16 cellular contexts compared by ENCODE assay signal in the genomic region with DNA sequence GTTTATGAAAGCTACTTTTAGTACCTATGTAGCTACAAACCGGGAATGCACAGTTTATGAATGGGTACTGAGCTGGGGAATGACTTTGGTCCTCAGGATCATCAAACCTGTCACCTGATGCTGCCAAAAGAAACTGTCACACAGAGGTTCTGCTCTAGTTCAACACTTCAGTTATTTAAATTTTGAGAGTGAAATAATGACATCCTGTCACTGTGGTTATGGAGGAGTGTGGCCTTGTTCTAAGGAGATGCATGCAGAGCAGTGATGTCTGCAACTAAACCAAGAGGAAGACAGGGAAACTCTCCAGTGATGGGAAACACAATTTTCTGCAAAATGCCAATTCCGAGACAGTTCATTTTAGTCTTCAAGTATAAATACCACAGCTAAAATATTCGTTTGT. TPM values are rescaled to one million over a fixed set of nuclear protein-coding genes. Genes with fewer than 3 reads are reported as not detected.
DNase-seq lines count a peak whose midpoint lies in the region; ATAC-seq, FAIRE-seq and TF ChIP-seq lines count a peak whose summit lies in the region.
"Had no signal": no experiment of that assay in that cellular context is flagged by ENCODE, and none has a peak within 500 bp of the region (broad histone marks: within the 10 kb centered on the region; RNA-seq: fewer than 3 reads in every experiment).

No MANE protein-coding gene starts in this region.

- no peaks in the 10 kb centered on the region for H3K36me3 ChIP-seq in small intestine (ENCODE audit: control insufficient read depth in 2 of 2, insufficient read depth in 2 of 2, low read length in 2 of 2)
- H3K36me3 ChIP-seq: breast epithelium, gastrocnemius medialis, vagina had no signal

- no peaks in the 10 kb centered on the region for H3K9me3 ChIP-seq in small intestine (ENCODE audit: control insufficient read depth, low read depth)
- H3K9me3 ChIP-seq: breast epithelium, gastrocnemius medialis, vagina had no signal

- peaks cover 2% of the 10 kb centered on the region for H3K36me3 Mint-ChIP-seq in activated naive CD4-positive, alpha-beta T cell treated with anti-CD3 and anti-CD28 coated beads for 36 hours (ENCODE audit: low read depth)
- peaks cover 1% of the 10 kb centered on the region for H3K36me3 Mint-ChIP-seq in activated CD4-positive, alpha-beta memory T cell treated with anti-CD3 and anti-CD28 coated beads for 36 hours
- H3K36me3 Mint-ChIP-seq in endothelial cell (ENCODE audit: low read depth, unreplicated experiment), result peaks cover 4% of the 10 kb centered on the region

- no peaks in the 10 kb centered on the region for H3K4me1 ChIP-seq in small intestine (ENCODE audit: control insufficient read depth in 2 of 2, insufficient read depth in 1 of 2, low read depth in 1 of 2, low read length in 1 of 2)
- H3K4me1 ChIP-seq: breast epithelium, gastrocnemius medialis had no signal

- TF ChIP-seq CTCF in endothelial cell (IDR thresholded peaks at IDR 0.05; ENCODE audit: unreplicated experiment), result no peak

- POLR2A ChIA-PET in activated CD4-positive, alpha-beta memory T cell treated with anti-CD3 and anti-CD28 coated beads for 36 hours (lab: Charles Lee), result interaction anchor here (0.6 kb wide), 1 partner anchor 35 kb away, joined by 4 read pairs; no protein-coding TSS in a partner anchor

- peaks cover 22% of the 10 kb centered on the region for H3K4me1 Mint-ChIP-seq in activated naive CD4-positive, alpha-beta T cell treated with anti-CD3 and anti-CD28 coated beads for 36 hours (ENCODE audit: low read depth)
- H3K4me1 Mint-ChIP-seq in activated CD4-positive, alpha-beta memory T cell treated with anti-CD3 and anti-CD28 coated beads for 36 hours (ENCODE audit: low read depth), result peaks cover 41% of the 10 kb centered on the region
- peaks cover 64% of the 10 kb centered on the region for H3K4me1 Mint-ChIP-seq in stimulated activated naive CD8-positive, alpha-beta T cell treated with anti-CD3 and anti-CD28 coated beads, Interleukin-15, amount 100 ng/mL, for 72 hours
- H3K4me1 Mint-ChIP-seq in endothelial cell (ENCODE audit: unreplicated experiment), result no peaks in the 10 kb centered on the region

- no peaks in the 10 kb centered on the region for H3K27me3 Mint-ChIP-seq in activated naive CD4-positive, alpha-beta T cell treated with anti-CD3 and anti-CD28 coated beads for 36 hours (ENCODE audit: low read depth)
- no peaks in the 10 kb centered on the region for H3K27me3 Mint-ChIP-seq in activated CD4-positive, alpha-beta memory T cell treated with anti-CD3 and anti-CD28 coated beads for 36 hours
- no peaks in the 10 kb centered on the region for H3K27me3 Mint-ChIP-seq in stimulated activated naive CD8-positive, alpha-beta T cell treated with anti-CD3 and anti-CD28 coated beads, Interleukin-15, amount 100 ng/mL, for 72 hours
- peaks cover 5% of the 10 kb centered on the region for H3K27me3 Mint-ChIP-seq in endothelial cell (ENCODE audit: unreplicated experiment)
- H3K27me3 Mint-ChIP-seq: effector memory CD8-positive, alpha-beta T cell had no signal

- no peak overlapping the region for H3K4me3 Mint-ChIP-seq in activated naive CD4-positive, alpha-beta T cell treated with anti-CD3 and anti-CD28 coated beads for 36 hours
- no peak overlapping the region for H3K4me3 Mint-ChIP-seq in activated CD4-positive, alpha-beta memory T cell treated with anti-CD3 and anti-CD28 coated beads for 36 hours
- H3K4me3 Mint-ChIP-seq in stimulated activated naive CD8-positive, alpha-beta T cell treated with anti-CD3 and anti-CD28 coated beads, Interleukin-15, amount 100 ng/mL, for 72 hours, result peak overlapping the region in 1 of 2 donors; percentile 1
- H3K4me3 Mint-ChIP-seq in endothelial cell (ENCODE audit: unreplicated experiment), result no peak overlapping the region
- H3K4me3 Mint-ChIP-seq: effector memory CD8-positive, alpha-beta T cell had no signal

- CTCF ChIA-PET in activated naive CD4-positive, alpha-beta T cell treated with anti-CD3 and anti-CD28 coated beads for 36 hours (lab: Charles Lee), result no interaction called here
- CTCF ChIA-PET in activated CD4-positive, alpha-beta memory T cell treated with anti-CD3 and anti-CD28 coated beads for 36 hours (lab: Charles Lee), result no interaction called here

- H3K9me3 Mint-ChIP-seq in activated naive CD4-positive, alpha-beta T cell treated with anti-CD3 and anti-CD28 coated beads for 36 hours, result peaks cover 5% of the 10 kb centered on the region
- peaks cover 4% of the 10 kb centered on the region for H3K9me3 Mint-ChIP-seq in activated CD4-positive, alpha-beta memory T cell treated with anti-CD3 and anti-CD28 coated beads for 36 hours
- H3K9me3 Mint-ChIP-seq in stimulated activated naive CD8-positive, alpha-beta T cell treated with anti-CD3 and anti-CD28 coated beads, Interleukin-15, amount 100 ng/mL, for 72 hours, result no peaks in the 10 kb centered on the region
- H3K9me3 Mint-ChIP-seq in endothelial cell (ENCODE audit: unreplicated experiment), result no peaks in the 10 kb centered on the region
- H3K9me3 Mint-ChIP-seq: effector memory CD8-positive, alpha-beta T cell had no signal

- intact Hi-C loops in activated naive CD4-positive, alpha-beta T cell treated with anti-CD3 and anti-CD28 coated beads for 36 hours (cut with micrococcal nuclease), result no loop called here
- intact Hi-C loops in activated CD4-positive, alpha-beta memory T cell treated with anti-CD3 and anti-CD28 coated beads for 36 hours (cut with micrococcal nuclease), result loop anchor here (5.0 kb wide), 5 partner anchors 122 to 562 kb away; partner anchors contain the start of gene PLEKHA5

- no peaks in the 10 kb centered on the region for H3K27me3 ChIP-seq in small intestine (ENCODE audit: control insufficient read depth in 2 of 2, insufficient read depth in 2 of 2, low read length in 2 of 2)
- H3K27me3 ChIP-seq: breast epithelium, gastrocnemius medialis, vagina had no signal

- 66 to 71% (median 71%) methylated on average over 3 of the region's 3 CpGs for WGBS in small intestine, 3 donors

- peak; percentile 26 for ATAC-seq in HG03103 (IDR thresholded peaks at IDR 0.05; ENCODE audit: low read depth, unreplicated experiment)
- ATAC-seq in stimulated activated naive CD8-positive, alpha-beta T cell treated with anti-CD3 and anti-CD28 coated beads, Interleukin-15, amount 100 ng/mL, for 72 hours, result no peak
- ATAC-seq: effector memory CD8-positive, alpha-beta T cell; gastrocnemius medialis had no signal

- FAIRE-seq in small intestine (lab: Jason Lieb, UNC), result no peak

- no peak overlapping the region for H3K4me3 ChIP-seq in small intestine (ENCODE audit: low read depth in 1 of 2, low read length in 2 of 2)
- H3K4me3 ChIP-seq: breast epithelium, gastrocnemius medialis, vagina had no signal

- no peak for DNase-seq in activated naive CD4-positive, alpha-beta T cell treated with anti-CD3 and anti-CD28 coated beads for 36 hours
- no peak for DNase-seq in activated naive CD4-positive, alpha-beta T cell (lab: John Stamatoyannopoulos, UW)
- no peak for DNase-seq in activated CD4-positive, alpha-beta memory T cell treated with anti-CD3 and anti-CD28 coated beads for 36 hours
- DNase-seq in stimulated activated naive CD8-positive, alpha-beta T cell treated with anti-CD3 and anti-CD28 coated beads, Interleukin-15, amount 100 ng/mL, for 72 hours, result no peak
- DNase-seq in small intestine, result no peak
- no peak for DNase-seq in endothelial cell (ENCODE audit: low spot score)
- no peak for DNase-seq in stimulated activated CD4-positive, alpha-beta T cell treated with anti-CD3 and anti-CD28 coated beads, Interleukin-4, amount 100 ng/mL, for 4 hours
- DNase-seq: activated T-cell treated with anti-CD3 and anti-CD28 coated beads, Interleukin-2, amount 50 U/mL, for 1 hour; effector memory CD8-positive, alpha-beta T cell; gastrocnemius medialis; NCI-H146; posterior cingulate gyrus; SHP77 treated with DMSO at 0.1 percent for 48 hours had no signal

- H3K27ac ChIP-seq in small intestine (ENCODE audit: low read depth in 1 of 2, low read length in 1 of 2), result no peak overlapping the region
- H3K27ac ChIP-seq: breast epithelium, gastrocnemius medialis, vagina had no signal

- H3K27ac Mint-ChIP-seq in activated naive CD4-positive, alpha-beta T cell treated with anti-CD3 and anti-CD28 coated beads for 36 hours, result peak overlapping the region; percentile 70
- peak overlapping the region; percentile 59 for H3K27ac Mint-ChIP-seq in activated CD4-positive, alpha-beta memory T cell treated with anti-CD3 and anti-CD28 coated beads for 36 hours
- H3K27ac Mint-ChIP-seq in stimulated activated naive CD8-positive, alpha-beta T cell treated with anti-CD3 and anti-CD28 coated beads, Interleukin-15, amount 100 ng/mL, for 72 hours, result peak overlapping the region; percentile 15 to 67
- no peak overlapping the region for H3K27ac Mint-ChIP-seq in endothelial cell (ENCODE audit: unreplicated experiment)

RNA-seq across cellular contexts. Expression of gene AEBP2, which starts 4.8 kb away (rescaled TPM):
- total RNA-seq in activated naive CD4-positive, alpha-beta T cell treated with anti-CD3 and anti-CD28 coated beads for 36 hours, result 10 to 100 TPM; 32.4 to 35.2 TPM
- 10 to 100 TPM; 44.7 to 45.0 TPM for total RNA-seq in activated CD4-positive, alpha-beta memory T cell treated with anti-CD3 and anti-CD28 coated beads for 36 hours
- polyA plus RNA-seq in small intestine, result 1 to 10 TPM; 9.2 to 9.7 (median 9.5) TPM
- 37.6 TPM for total RNA-seq in endothelial cell (ENCODE audit: unreplicated experiment)
